Comparison of ENCODE assay signal across 16 cellular contexts in genomic region chr10:125105856-125106255, GRCh38. TPM values are rescaled to one million over a fixed set of nuclear protein-coding genes. Genes with fewer than 3 reads are reported as not detected.
DNase-seq lines count a peak whose midpoint lies in the region; ATAC-seq, FAIRE-seq and TF ChIP-seq lines count a peak whose summit lies in the region.
"Had no signal": no experiment of that assay in that cellular context is flagged by ENCODE, and none has a peak within 500 bp of the region (broad histone marks: within the 10 kb centered on the region; RNA-seq: fewer than 3 reads in every experiment).

No MANE protein-coding gene starts in this region.

- H2BK15ac ChIP-seq in mesenchymal stem cell (ENCODE audit: low read depth, poor library complexity, severe bottlenecking), result no peak overlapping the region

- TF ChIP-seq CTCF in progenitor cell of endocrine pancreas (IDR thresholded peaks at IDR 0.05; ENCODE audit: unreplicated experiment), result no peak

- H3K36me3 ChIP-seq in mesenchymal stem cell (ENCODE audit: control insufficient read depth in 1 of 2, insufficient read depth in 2 of 2, low read depth in 1 of 2, low read length in 2 of 2), result peaks cover 61 to 72% of the 10 kb centered on the region in 2 experiments

- H3K27me3 ChIP-seq in mesenchymal stem cell (ENCODE audit: control insufficient read depth in 1 of 2, insufficient read depth in 1 of 2, low read length in 2 of 2), result no peaks in the 10 kb centered on the region

- 96% methylated on average over 8 of the region's 8 CpGs for WGBS in mesenchymal stem cell

- peak overlapping the region; percentile 32 for H3K27ac Mint-ChIP-seq in activated naive CD4-positive, alpha-beta T cell treated with anti-CD3 and anti-CD28 coated beads, Interleukin-2, amount 50 U/mL, for 24 hours
- peak overlapping the region; percentile 14 for H3K27ac Mint-ChIP-seq in progenitor cell of endocrine pancreas
- H3K27ac Mint-ChIP-seq: CD8-positive, alpha-beta T cell had no signal

- no peaks in the 10 kb centered on the region for H3K27me3 Mint-ChIP-seq in activated naive CD4-positive, alpha-beta T cell treated with anti-CD3 and anti-CD28 coated beads, Interleukin-2, amount 50 U/mL, for 24 hours
- H3K27me3 Mint-ChIP-seq in progenitor cell of endocrine pancreas, result no peaks in the 10 kb centered on the region

- H3K79me1 ChIP-seq in mesenchymal stem cell (replicated peaks; ENCODE audit: low read length, poor library complexity, severe bottlenecking), result peaks cover 44% of the 10 kb centered on the region

- no peaks in the 10 kb centered on the region for H3K4me1 Mint-ChIP-seq in activated naive CD4-positive, alpha-beta T cell treated with anti-CD3 and anti-CD28 coated beads, Interleukin-2, amount 50 U/mL, for 24 hours
- H3K4me1 Mint-ChIP-seq in progenitor cell of endocrine pancreas (ENCODE audit: low read depth), result peaks cover 43% of the 10 kb centered on the region

- H3K9me3 Mint-ChIP-seq in activated naive CD4-positive, alpha-beta T cell treated with anti-CD3 and anti-CD28 coated beads, Interleukin-2, amount 50 U/mL, for 24 hours, result no peaks in the 10 kb centered on the region
- peaks cover 8% of the 10 kb centered on the region for H3K9me3 Mint-ChIP-seq in progenitor cell of endocrine pancreas (ENCODE audit: low read depth)

- H4K91ac ChIP-seq in mesenchymal stem cell (ENCODE audit: low read length), result peak overlapping the region; percentile 36

- peak overlapping the region in 1 of 2 experiments; percentile 17 for H3K4me3 ChIP-seq in mesenchymal stem cell (ENCODE audit: insufficient read depth in 1 of 2, low read depth in 1 of 2, low read length in 2 of 2)

- no peak overlapping the region for H3K23ac ChIP-seq in mesenchymal stem cell (ENCODE audit: low read length in 2 of 2)

- no peak for ATAC-seq in activated CD4-positive, CD25-positive, alpha-beta regulatory T cell treated with anti-CD3 and anti-CD28 coated beads, Interleukin-2, amount 50 U/mL, for 24 hours
- ATAC-seq: CD8-positive, alpha-beta T cell; HCT116 had no signal

- H3K27ac ChIP-seq in mesenchymal stem cell (ENCODE audit: low read length, poor library complexity, severe bottlenecking), result no peak overlapping the region

- peaks cover 8% of the 10 kb centered on the region for H3K9me3 ChIP-seq in mesenchymal stem cell (ENCODE audit: control insufficient read depth, low read length)

- DNase-seq in activated naive CD4-positive, alpha-beta T cell treated with anti-CD3 and anti-CD28 coated beads, Interleukin-2, amount 50 U/mL, for 16 hours, result no peak
- DNase-seq in mesenchymal stem cell (no peak), progenitor cell of endocrine pancreas (ENCODE audit: low spot score, unreplicated experiment) (no peak), AG20443 (ENCODE audit: low spot score) (no peak), pons (ENCODE audit: low spot score) (no peak), H54 (ENCODE audit: insufficient read length, low spot score) (no peak)
- DNase-seq: 8988T; CD8-positive, alpha-beta T cell; DMS79 treated with DMSO at 0.1 percent for 48 hours; NCI-H1048; NCI-H146; NCI-H2081 treated with DMSO at 0.1 percent for 48 hours; NCI-H524 had no signal

- no peak overlapping the region for H2AK5ac ChIP-seq in mesenchymal stem cell (ENCODE audit: low read length, severe bottlenecking)

- H2BK5ac ChIP-seq in mesenchymal stem cell (ENCODE audit: low read depth, low read length, poor library complexity, severe bottlenecking), result no peak overlapping the region

- H3K4me3 Mint-ChIP-seq in activated naive CD4-positive, alpha-beta T cell treated with anti-CD3 and anti-CD28 coated beads, Interleukin-2, amount 50 U/mL, for 24 hours, result no peak overlapping the region
- no peak overlapping the region for H3K4me3 Mint-ChIP-seq in progenitor cell of endocrine pancreas (ENCODE audit: low read depth)
- H3K4me3 Mint-ChIP-seq: CD8-positive, alpha-beta T cell had no signal

- no peak overlapping the region for H3K14ac ChIP-seq in mesenchymal stem cell (ENCODE audit: low read length in 2 of 2)

- TF ChIP-seq POLR2A in H54 (IDR thresholded peaks at IDR 0.05; ENCODE audit: low read depth, low read length), result no peak

- no peak overlapping the region for H3K4ac ChIP-seq in mesenchymal stem cell (ENCODE audit: low read depth in 1 of 2, low read length in 2 of 2)

- peak overlapping the region in 1 of 2 experiments; percentile 3 for H3K18ac ChIP-seq in mesenchymal stem cell (ENCODE audit: low read depth in 1 of 2, low read length in 2 of 2)

- H3K4me2 ChIP-seq in mesenchymal stem cell (ENCODE audit: low read length, poor library complexity, severe bottlenecking), result no peak overlapping the region

- peaks cover 21% of the 10 kb centered on the region for H3K4me1 ChIP-seq in mesenchymal stem cell (ENCODE audit: control insufficient read depth, insufficient read depth, low read depth, low read length)

- peak overlapping the region; percentile 45 for H4K8ac ChIP-seq in mesenchymal stem cell (ENCODE audit: low read length)

- no peaks in the 10 kb centered on the region for H3K36me3 Mint-ChIP-seq in activated naive CD4-positive, alpha-beta T cell treated with anti-CD3 and anti-CD28 coated beads, Interleukin-2, amount 50 U/mL, for 24 hours
- peaks cover 42% of the 10 kb centered on the region for H3K36me3 Mint-ChIP-seq in progenitor cell of endocrine pancreas (ENCODE audit: insufficient read depth)
- H3K36me3 Mint-ChIP-seq: CD8-positive, alpha-beta T cell had no signal

- no peak overlapping the region for H2BK12ac ChIP-seq in mesenchymal stem cell (ENCODE audit: low read length in 2 of 2)

- no peak for FAIRE-seq in H54 (lab: Jason Lieb, UNC)

- H3K9ac ChIP-seq in mesenchymal stem cell (ENCODE audit: low read length), result no peak overlapping the region

- no peak overlapping the region for H2AFZ ChIP-seq in mesenchymal stem cell (ENCODE audit: low read depth, low read length)

- no peak overlapping the region for H2BK120ac ChIP-seq in mesenchymal stem cell (ENCODE audit: low read depth, low read length)

RNA-seq across cellular contexts. Expression of gene CTBP2, which starts 54.5 kb away (rescaled TPM):
- 58.2 TPM for polyA plus RNA-seq in mesenchymal stem cell (2013, experiment 1 of 2)
- polyA plus RNA-seq in mesenchymal stem cell (2013, experiment 2 of 2), result 55.7 TPM
- 182 and 183 TPM in 2 replicates for total RNA-seq in progenitor cell of endocrine pancreas
